8 cellular contexts compared by ENCODE assay signal in genomic region chr14:31205681-31206535, GRCh38. TPM values are rescaled to one million over a fixed set of nuclear protein-coding genes. Genes with fewer than 3 reads are reported as not detected.
A peak's percentile ranks its signal among the peaks of the same experiment; 100 is the strongest.
DNase-seq lines count a peak whose midpoint lies in the region; ATAC-seq and TF ChIP-seq lines count a peak whose summit lies in the region.

No MANE protein-coding gene starts in this region.

- no peaks in the 10 kb centered on the region for H3K9me3 Mint-ChIP-seq in T-cell

- H3K9me3 ChIP-seq in esophagus squamous epithelium, result no peaks in the 10 kb centered on the region
- H3K9me3 ChIP-seq in osteoblast (ENCODE audit: low read depth, low read length), result no peaks in the 10 kb centered on the region

- intact Hi-C loops in esophagus squamous epithelium (cut with DNase I), result no loop called here

- peak overlapping the region; percentile 85 for H3K4me2 ChIP-seq in osteoblast (ENCODE audit: insufficient read depth, low read length)

- H3K27me3 ChIP-seq in esophagus squamous epithelium (no peaks in the 10 kb centered on the region), osteoblast (ENCODE audit: insufficient read depth, low read length) (no peaks in the 10 kb centered on the region)

- H3K4me3 ChIP-seq in HFF-Myc (replicated peaks; ENCODE audit: low read depth, low read length) (peak overlapping the region; percentile 75), esophagus squamous epithelium (peak overlapping the region; percentile 71 to 95 (median 86)), osteoblast (ENCODE audit: insufficient read depth, low read length) (peak overlapping the region; percentile 87)

- DNase-seq in CD1c-positive myeloid dendritic cell (ENCODE audit: extremely low spot score) (peak; percentile 16), HFF-Myc (ENCODE audit: extremely low read depth, low read depth) (no peak), T-cell (peak in 1 of 34 experiments; percentile 17), esophagus squamous epithelium (lab: John Stamatoyannopoulos, UW) (no peak), osteoblast (ENCODE audit: insufficient read length, low spot score, missing footprints) (peak; percentile 74)

- CTCF ChIA-PET in T-cell (lab: Charles Lee), result interaction anchor here (0.6 to 1.1 kb wide), 2 partner anchors 93 to 179 kb away, joined by 3 read pairs; no protein-coding TSS in a partner anchor

- peaks cover 60 to 71% (median 68%) of the 10 kb centered on the region in 3 donors for H3K4me1 Mint-ChIP-seq in T-cell

- peaks cover 20% of the 10 kb centered on the region for H4K20me1 ChIP-seq in osteoblast (ENCODE audit: insufficient read depth, low read length)

- POLR2A ChIA-PET in T-cell (lab: Charles Lee), result interaction anchor here (0.6 to 1.1 kb wide), 3 partner anchors 9 to 108 kb away, joined by 3 to 4 read pairs (median 3); no protein-coding TSS in a partner anchor

- peaks cover 0 to 35% (median 4%) of the 10 kb centered on the region in 3 donors for H3K36me3 ChIP-seq in esophagus squamous epithelium
- H3K36me3 ChIP-seq in osteoblast (ENCODE audit: insufficient read depth, low read length), result peaks cover 16% of the 10 kb centered on the region

- no peak for ATAC-seq in T-cell (replicated peaks in 1 of 4)
- ATAC-seq in HG03342 (IDR thresholded peaks at IDR 0.05; ENCODE audit: unreplicated experiment), result no peak
- ATAC-seq in HG02852 (IDR thresholded peaks at IDR 0.05; ENCODE audit: unreplicated experiment), result no peak
- ATAC-seq in HG03354 (IDR thresholded peaks at IDR 0.05; ENCODE audit: poor library complexity, severe bottlenecking, unreplicated experiment), result no peak

- H2AFZ ChIP-seq in osteoblast (ENCODE audit: low read length), result no peak overlapping the region

- TF ChIP-seq CTCF in HFF-Myc (IDR thresholded peaks at IDR 0.05; ENCODE audit: low read depth, low read length, missing control alignments) (no peak), esophagus squamous epithelium (IDR thresholded peaks at IDR 0.05) (no peak), osteoblast (IDR thresholded peaks at IDR 0.05; ENCODE audit: extremely low read depth, low read depth, low read length) (no peak)

- WGBS in esophagus squamous epithelium, 2 donors, result 2 to 3% methylated on average over 9 of the region's 9 CpGs

- peak overlapping the region; percentile 85 to 86 for H3K27ac Mint-ChIP-seq in T-cell

- peaks cover 61% of the 10 kb centered on the region for H3K79me2 ChIP-seq in osteoblast (ENCODE audit: insufficient read depth, low read length)

- H3K4me1 ChIP-seq in esophagus squamous epithelium (peaks cover 8 to 50% (median 11%) of the 10 kb centered on the region in 3 donors), osteoblast (ENCODE audit: insufficient read depth, low read length) (peaks cover 17% of the 10 kb centered on the region)

- H3K27ac ChIP-seq in esophagus squamous epithelium (peak overlapping the region; percentile 66 to 100 (median 99)), osteoblast (ENCODE audit: low read depth, low read length) (peak overlapping the region; percentile 91)

- peaks cover 27% of the 10 kb centered on the region for H3K36me3 Mint-ChIP-seq in T-cell

- peak in 1 of 4 donors; percentile 7 for TF ChIP-seq POLR2A in esophagus squamous epithelium (IDR thresholded peaks at IDR 0.05)

- no peaks in the 10 kb centered on the region for H3K27me3 Mint-ChIP-seq in T-cell

- H3K4me3 Mint-ChIP-seq in T-cell, result peak overlapping the region; percentile 89 to 92 (median 90)

RNA-seq across cellular contexts. Expression of gene HECTD1, which starts 1.7 kb away (rescaled TPM):
- total RNA-seq in T-cell, result 100 to 1,000 TPM; 118 to 194 (median 132) TPM
- total RNA-seq in esophagus squamous epithelium, result 100 to 1,000 TPM; 175 to 250 (median 194) TPM
- 240 and 246 TPM in 2 replicates for total RNA-seq in osteoblast

Comparison
In these comparisons a context has a peak if more than half of its experiments do, and no peak if none do; other contexts are left out.
1. DNase-seq: peak in CD1c-positive myeloid dendritic cell (single experiment) and osteoblast (single experiment); none in HFF-Myc (single experiment) and esophagus squamous epithelium (single experiment).
2. Peak in every context shown above with its lines, with median percentiles within 50 percentile points of each other: H3K4me3 ChIP-seq.